10 cellular contexts compared by ENCODE assay signal in the genomic region with DNA sequence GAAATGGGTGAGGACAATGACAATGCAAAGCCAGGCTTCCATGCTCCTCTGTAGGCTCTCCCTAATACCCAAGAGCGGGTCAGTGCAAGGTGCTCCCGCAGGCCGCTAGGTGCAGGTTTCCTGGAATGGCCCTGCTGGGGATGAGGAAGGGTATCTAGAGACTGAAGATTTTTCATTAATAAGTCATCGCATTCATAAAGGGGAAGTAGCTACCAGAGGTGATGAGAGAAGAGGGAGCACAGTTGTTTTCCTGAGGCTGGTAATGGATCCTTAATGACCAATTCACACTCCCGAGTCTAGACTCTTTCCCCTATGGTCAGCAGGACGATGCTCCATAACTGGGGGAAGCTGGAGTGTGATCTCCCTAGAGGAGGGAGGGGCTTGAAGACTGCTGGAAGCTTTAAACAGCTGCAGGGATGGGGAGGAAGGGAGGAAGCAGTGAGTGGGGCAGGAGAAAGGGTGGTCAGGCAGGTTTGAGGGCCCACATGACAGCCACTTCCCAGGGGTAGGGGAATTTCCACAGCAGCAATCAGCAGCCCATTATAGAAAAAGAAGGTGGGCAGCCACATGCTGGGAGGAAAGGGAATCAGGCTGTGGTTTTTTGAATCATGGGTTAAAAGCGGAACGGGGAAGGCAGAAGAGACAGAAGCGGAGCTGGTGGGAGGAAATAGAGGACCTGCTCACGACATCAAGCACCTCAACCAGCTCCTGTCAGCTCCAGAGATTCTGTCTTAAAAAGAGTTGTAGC. TPM values are rescaled to one million over a fixed set of nuclear protein-coding genes. Genes with fewer than 3 reads are reported as not detected.
A peak's percentile ranks its signal among the peaks of the same experiment; 100 is the strongest.
DNase-seq lines count a peak whose midpoint lies in the region; ATAC-seq and TF ChIP-seq lines count a peak whose summit lies in the region.
"Had no signal": no experiment of that assay in that cellular context is flagged by ENCODE, and none has a peak within 500 bp of the region (broad histone marks: within the 10 kb centered on the region; RNA-seq: fewer than 3 reads in every experiment).

No MANE protein-coding gene starts in this region.

- peak; percentile 8 for DNase-seq in SIG-M5 (lab: John Stamatoyannopoulos, UW)
- DNase-seq in medulla oblongata (ENCODE audit: extremely low spot score) = peak; percentile 36
- DNase-seq in prostate gland (ENCODE audit: low spot score) = no peak
- DNase-seq: T1000 had no signal

- no peaks in the 10 kb centered on the region for H3K27me3 ChIP-seq in prostate gland (replicated peaks; ENCODE audit: insufficient read depth)

- H3K36me3 ChIP-seq in ES-I3 (ENCODE audit: insufficient read depth, low read length) (no peaks in the 10 kb centered on the region), prostate gland (no peaks in the 10 kb centered on the region)

- 0 out of 2 replicates have a peak, but pooled peaks cover 3% of the 10 kb centered on the region for H3K4me1 ChIP-seq in ES-I3 (ENCODE audit: insufficient read depth, low read length)
- no peaks in the 10 kb centered on the region for H3K4me1 ChIP-seq in prostate gland (replicated peaks)

- 63% methylated on average over 10 of the region's 10 CpGs for WGBS in prostate gland

- H3K4me3 ChIP-seq in prostate gland = no peak overlapping the region

- H3K27ac ChIP-seq in prostate gland = no peak overlapping the region

- no peak for TF ChIP-seq POLR2A in prostate gland (IDR thresholded peaks at IDR 0.05)

- intact Hi-C loops in prostate gland (cut with DNase I) = no loop called here

- peak overlapping the region; percentile 25; the same call in 1 of the 2 replicates for H3K9ac ChIP-seq in ES-I3 (ENCODE audit: low read depth, low read length)

- H3K9me3 ChIP-seq in ES-I3 (ENCODE audit: control insufficient read depth, insufficient read depth, low read length) = no peaks in the 10 kb centered on the region
- H3K9me3 ChIP-seq in prostate gland = no peaks in the 10 kb centered on the region

- peak; percentile 68 for ATAC-seq in GM21529 (IDR thresholded peaks at IDR 0.05; ENCODE audit: unreplicated experiment)
- no peak for ATAC-seq in HG03439 (IDR thresholded peaks at IDR 0.05; ENCODE audit: unreplicated experiment)
- ATAC-seq in HG02970 (IDR thresholded peaks at IDR 0.05; ENCODE audit: low FRiP score, unreplicated experiment) = no peak
- ATAC-seq in HG02678 (IDR thresholded peaks at IDR 0.05; ENCODE audit: unreplicated experiment) = no peak

- TF ChIP-seq CTCF in prostate gland (IDR thresholded peaks at IDR 0.05) = no peak

RNA-seq across cellular contexts. Expression of gene ATP6AP2, which starts 10.2 kb away (rescaled TPM):
- total RNA-seq in prostate gland = 100 to 1,000 TPM in 1 of 2 donors, 10 to 100 TPM in 1; 84.1 to 118 TPM

RNA-seq across cellular contexts. Expression of gene MPC1L, which starts 52.7 kb away (rescaled TPM):
- 1 to 10 TPM in 1 of 2 donors, not detected in 1; 2.6 TPM for total RNA-seq in prostate gland
- total RNA-seq: lower leg skin had no signal
